Comparison of ENCODE assay signal across 20 cellular contexts in genomic region chr1:174534789-174535188, GRCh38.
DNase-seq lines count a peak whose midpoint lies in the region; ATAC-seq and TF ChIP-seq lines count a peak whose summit lies in the region.
"Had no signal": no experiment of that assay in that cellular context is flagged by ENCODE, and none has a peak within 500 bp of the region (broad histone marks: within the 10 kb centered on the region; RNA-seq: fewer than 3 reads in every experiment).

No MANE protein-coding gene starts in this region.

- H3K27me3 ChIP-seq in MG63: peaks cover 3% of the 10 kb centered on the region; the same call in 1 of the 2 replicates
- H3K27me3 ChIP-seq: BLaER1, colonic mucosa, transverse colon had no signal

- H3K4me3 ChIP-seq in choroid plexus epithelial cell (ENCODE audit: low read depth, low read length) (no peak overlapping the region), MG63 (no peak overlapping the region)
- H3K4me3 ChIP-seq: BLaER1, colonic mucosa, transverse colon had no signal

- H3K36me3 ChIP-seq in MG63: no peaks in the 10 kb centered on the region
- H3K36me3 ChIP-seq: BLaER1, colonic mucosa, transverse colon, WERI-Rb-1 had no signal

- ATAC-seq in GM21367 (IDR thresholded peaks at IDR 0.05; ENCODE audit: unreplicated experiment): no peak
- ATAC-seq: left colon; natural killer cell treated with Interleukin-12 subunit alpha and Interleukin-12 subunit beta and Interleukin-15 and Interleukin-18, amount 100 ng/mL, for 72 hours; Right ventricle myocardium inferior had no signal

- H3K9me3 ChIP-seq in MG63: no peaks in the 10 kb centered on the region; the same call in 1 of the 2 replicates

- no peak for TF ChIP-seq CTCF in choroid plexus epithelial cell (conservative IDR thresholded peaks at IDR 0.05; ENCODE audit: low read depth, low read length)

- DNase-seq in ELR (ENCODE audit: low read depth) (peak; percentile 78), M059J (ENCODE audit: low read depth) (peak; percentile 72), choroid plexus epithelial cell (ENCODE audit: low read depth) (peak; percentile 24), non-pigmented ciliary epithelial cell (ENCODE audit: low read depth) (peak; percentile 24), SKM-1 (lab: John Stamatoyannopoulos, UW; ENCODE audit: unreplicated experiment) (no peak), MG63 (no peak)
- DNase-seq: activated naive CD4-positive, alpha-beta T cell; colonic mucosa; KBM-7; left colon; NCI-H1092; NCI-H2029 treated with DMSO at 0.1 percent for 48 hours; posterior cingulate gyrus; stimulated activated CD4-positive, alpha-beta T cell treated with anti-CD3 and anti-CD28 coated beads, Interleukin-2, amount 100 ng/mL, for 24 hours; transverse colon; WERI-Rb-1 had no signal

Comparison
In these comparisons a context has a peak if more than half of its experiments do, and no peak if none do; other contexts are left out.
1. DNase-seq: peak in ELR (single experiment), M059J (single experiment), choroid plexus epithelial cell (single experiment) and non-pigmented ciliary epithelial cell (single experiment); none in SKM-1 (single experiment) and MG63 (single experiment).